10 cellular contexts compared by ENCODE assay signal in genomic region chr17:869567-870530, GRCh38.
DNase-seq lines count a peak whose midpoint lies in the region; ATAC-seq, FAIRE-seq and TF ChIP-seq lines count a peak whose summit lies in the region.
"Had no signal": no experiment of that assay in that cellular context is flagged by ENCODE, and none has a peak within 500 bp of the region (broad histone marks: within the 10 kb centered on the region; RNA-seq: fewer than 3 reads in every experiment).

No MANE protein-coding gene starts in this region.

- H3K9ac ChIP-seq in keratinocyte (ENCODE audit: control insufficient read depth, extremely low read depth, insufficient read depth, low read length) (peak overlapping the region; percentile 57), subcutaneous abdominal adipose tissue (ENCODE audit: low read length in 5 of 5) (peak overlapping the region in 1 of 5 donors; percentile 50)

- ATAC-seq in body of pancreas: no peak

- no peaks in the 10 kb centered on the region for H3K9me1 ChIP-seq in keratinocyte (ENCODE audit: control insufficient read depth, extremely low read depth, insufficient read depth, low read length)

- H3K4me1 ChIP-seq in body of pancreas: peaks cover 31% of the 10 kb centered on the region
- H3K4me1 ChIP-seq in keratinocyte (ENCODE audit: control insufficient read depth, extremely low read depth, insufficient read depth, low read length): peaks cover 23% of the 10 kb centered on the region
- peaks cover 19 to 26% (median 23%) of the 10 kb centered on the region in 5 donors for H3K4me1 ChIP-seq in subcutaneous abdominal adipose tissue (ENCODE audit: control insufficient read depth in 5 of 5, insufficient read depth in 5 of 5, low read length in 5 of 5)

- no peak for TF ChIP-seq CTCF in body of pancreas (IDR thresholded peaks at IDR 0.05)
- TF ChIP-seq CTCF in keratinocyte (optimal IDR thresholded peaks at IDR 0.05 in 1 of 3, IDR thresholded peaks at IDR 0.05 in 1 of 3, conservative IDR thresholded peaks at IDR 0.05 in 1 of 3; ENCODE audit: extremely low read depth in 1 of 3, insufficient read depth in 2 of 3, low read length in 3 of 3): no peak

- H3K79me2 ChIP-seq in keratinocyte (ENCODE audit: control insufficient read depth, insufficient read depth, low read length): peaks cover 57% of the 10 kb centered on the region

- DNase-seq in HCEC 1CT (peak; percentile 53), body of pancreas (peak in 1 of 4 donors; percentile 35), keratinocyte (ENCODE audit: low read depth, low spot score) (peak; percentile 85), NCI-H446 treated with DMSO at 0.1 percent for 48 hours (lab: John Stamatoyannopoulos, UW) (no peak), NCI-H2171 (lab: John Stamatoyannopoulos, UW) (no peak), DMS53 (lab: John Stamatoyannopoulos, UW) (no peak), NCI-H2227 treated with DMSO at 0.1 percent for 48 hours (lab: John Stamatoyannopoulos, UW) (no peak)
- DNase-seq: stimulated activated naive CD4-positive, alpha-beta T cell had no signal

- no peaks in the 10 kb centered on the region for H3K36me3 ChIP-seq in body of pancreas (replicated peaks in 1 of 2; ENCODE audit: insufficient read depth in 1 of 2, low read depth in 2 of 2)
- H3K36me3 ChIP-seq in keratinocyte (ENCODE audit: control insufficient read depth in 2 of 2, extremely low read depth in 1 of 2, insufficient read depth in 2 of 2, low read length in 2 of 2): peaks cover 3 to 9% of the 10 kb centered on the region in 2 experiments
- no peaks in the 10 kb centered on the region for H3K36me3 ChIP-seq in subcutaneous abdominal adipose tissue (ENCODE audit: control insufficient read depth in 5 of 5, insufficient read depth in 5 of 5, low read length in 5 of 5)

- H3K27me3 ChIP-seq in body of pancreas: no peaks in the 10 kb centered on the region
- no peaks in the 10 kb centered on the region for H3K27me3 ChIP-seq in keratinocyte (ENCODE audit: control insufficient read depth, extremely low read depth, insufficient read depth, low read length)
- peaks cover 0 to 7% (median 0%) of the 10 kb centered on the region in 5 donors for H3K27me3 ChIP-seq in subcutaneous abdominal adipose tissue (ENCODE audit: control insufficient read depth in 5 of 5, insufficient read depth in 4 of 5, low read length in 5 of 5)

- peak; percentile 100 for FAIRE-seq in keratinocyte (lab: Jason Lieb, UNC)
- FAIRE-seq: endothelial cell of umbilical vein had no signal

- intact Hi-C loops in body of pancreas (cut with DNase I): loop anchor here (10.0 kb wide), 1 partner anchor 65 kb away; no protein-coding TSS in a partner anchor

- dilution Hi-C loops in keratinocyte (cut with MboI; ENCODE audit: extremely low pct_ligation_motif_present, low sequenced_read_pairs): no loop called here

- H3K4me3 ChIP-seq in body of pancreas (no peak overlapping the region), keratinocyte (ENCODE audit: control insufficient read depth in 2 of 3, extremely low read depth in 1 of 3, insufficient read depth in 2 of 3, low read depth in 1 of 3, low read length in 3 of 3) (peak overlapping the region in 1 of 3 experiments; percentile 20), subcutaneous abdominal adipose tissue (ENCODE audit: low read depth in 1 of 5, low read length in 5 of 5) (peak overlapping the region in 4 of 5 donors; percentile 3 to 47 (median 25))

- H3K27ac ChIP-seq in body of pancreas (peak overlapping the region in 3 of 4 donors; percentile 15 to 42 (median 19)), keratinocyte (ENCODE audit: control insufficient read depth, insufficient read depth, low read length) (peak overlapping the region; percentile 70), subcutaneous abdominal adipose tissue (ENCODE audit: low read depth, low read length) (peak overlapping the region; percentile 57)

- WGBS in body of pancreas, 2 donors: 69 to 75% methylated on average over 30 of the region's 30 CpGs

- H4K20me1 ChIP-seq in keratinocyte (ENCODE audit: control insufficient read depth, extremely low read depth, insufficient read depth, low read length): peaks cover 4% of the 10 kb centered on the region

- no peak for TF ChIP-seq POLR2A in body of pancreas (IDR thresholded peaks at IDR 0.05)

- H3K4me2 ChIP-seq in keratinocyte (ENCODE audit: control insufficient read depth, extremely low read depth, insufficient read depth, low read depth, low read length): peak overlapping the region; percentile 65

- H2AFZ ChIP-seq in keratinocyte (ENCODE audit: control insufficient read depth, low read length): no peak overlapping the region

- no peaks in the 10 kb centered on the region for H3K9me3 ChIP-seq in body of pancreas
- no peaks in the 10 kb centered on the region for H3K9me3 ChIP-seq in keratinocyte (ENCODE audit: control insufficient read depth, low read depth, low read length)
- no peaks in the 10 kb centered on the region for H3K9me3 ChIP-seq in subcutaneous abdominal adipose tissue (ENCODE audit: control insufficient read depth in 5 of 5, low read length in 5 of 5)

Comparison
In these comparisons a context has a peak if more than half of its experiments do, and no peak if none do; other contexts are left out.
1. DNase-seq: peak in HCEC 1CT (single experiment) and keratinocyte (single experiment); none in NCI-H446 treated with DMSO at 0.1 percent for 48 hours (single experiment), NCI-H2171 (single experiment), DMS53 (single experiment) and NCI-H2227 treated with DMSO at 0.1 percent for 48 hours (single experiment).
2. H3K27ac ChIP-seq: peak in every context shown above with its lines; median percentile 70 in keratinocyte; 57 in subcutaneous abdominal adipose tissue; 19 in body of pancreas.
3. H3K4me3 ChIP-seq: peak in subcutaneous abdominal adipose tissue (4 of 5); none in body of pancreas (0 of 2).